8 cellular contexts compared by ENCODE assay signal in the genomic region with DNA sequence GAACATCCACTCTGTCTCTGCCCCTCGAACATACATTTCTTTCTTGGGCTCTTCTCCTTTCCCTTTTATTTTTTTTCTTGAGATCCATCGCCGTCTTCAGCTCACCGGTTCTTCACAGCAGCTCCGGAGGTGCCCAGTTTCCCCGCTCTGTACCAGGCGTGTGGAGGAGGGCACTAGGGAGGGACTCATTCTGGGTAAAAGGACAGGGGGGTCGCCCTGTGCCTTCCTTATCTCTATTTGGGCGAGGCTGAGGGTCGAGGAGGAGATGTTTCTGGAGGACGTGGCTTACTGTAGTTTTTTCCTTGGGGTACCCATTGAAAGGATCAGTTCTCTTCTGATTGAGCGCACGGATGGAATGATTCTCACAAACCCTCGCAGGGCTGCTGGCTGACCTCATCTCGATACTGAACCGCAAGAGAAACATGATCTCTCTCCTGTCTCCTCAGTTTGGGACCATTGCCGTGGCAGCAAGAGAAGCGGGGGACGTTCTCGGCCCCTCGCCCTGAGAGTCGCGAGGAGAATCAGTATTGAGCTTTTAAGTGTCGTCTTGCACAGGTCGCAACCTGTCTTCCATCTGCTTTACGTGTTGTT. TPM values are rescaled to one million over a fixed set of nuclear protein-coding genes. Genes with fewer than 3 reads are reported as not detected.
DNase-seq lines count a peak whose midpoint lies in the region; ATAC-seq, FAIRE-seq and TF ChIP-seq lines count a peak whose summit lies in the region.

No MANE protein-coding gene starts in this region.

- H3K36me3 Mint-ChIP-seq in activated CD8-positive, alpha-beta T cell treated with anti-CD3 and anti-CD28 coated beads for 36 hours (ENCODE audit: low read depth), result peaks cover 8% of the 10 kb centered on the region

- H3K27me3 Mint-ChIP-seq in activated CD8-positive, alpha-beta T cell treated with anti-CD3 and anti-CD28 coated beads for 36 hours, result no peaks in the 10 kb centered on the region

- peak overlapping the region; percentile 83 for H3K4me3 ChIP-seq in AG09309 (ENCODE audit: control insufficient read depth, low read depth, low read length)
- peak overlapping the region; percentile 57 to 93 for H3K4me3 ChIP-seq in foreskin fibroblast (ENCODE audit: low read depth in 1 of 2, low read length in 2 of 2)
- H3K4me3 ChIP-seq in ovary, result peak overlapping the region; percentile 69

- H3K27ac Mint-ChIP-seq in activated CD8-positive, alpha-beta T cell treated with anti-CD3 and anti-CD28 coated beads for 36 hours, result peak overlapping the region; percentile 99

- CTCF ChIA-PET in activated CD8-positive, alpha-beta T cell treated with anti-CD3 and anti-CD28 coated beads for 36 hours (lab: Charles Lee), result interaction anchor here (0.6 kb wide), 1 partner anchor 519 kb away, joined by 4 read pairs; no protein-coding TSS in a partner anchor

- peaks cover 7% of the 10 kb centered on the region for H3K4me1 ChIP-seq in ovary (ENCODE audit: insufficient read depth)

- no peak for DNase-seq in AG09309 (ENCODE audit: low read depth)
- DNase-seq in HTR-8/SVneo (ENCODE audit: insufficient read length, low spot score), result peak; percentile 65
- DNase-seq in activated CD8-positive, alpha-beta T cell treated with anti-CD3 and anti-CD28 coated beads for 36 hours, result peak; percentile 46
- DNase-seq in foreskin fibroblast, result peak; percentile 49 to 69
- DNase-seq in ovary, result peak in 2 of 5 donors; percentile 30 to 40
- no peak for DNase-seq in NCI-H1436 treated with DMSO at 0.1 percent for 48 hours (lab: John Stamatoyannopoulos, UW)
- DNase-seq in OCI-M2 (lab: John Stamatoyannopoulos, UW; ENCODE audit: unreplicated experiment), result no peak

- H3K27ac ChIP-seq in ovary, result peak overlapping the region; percentile 49 to 66

- intact Hi-C loops in activated CD8-positive, alpha-beta T cell treated with anti-CD3 and anti-CD28 coated beads for 36 hours (cut with micrococcal nuclease), result no loop called here
- intact Hi-C loops in ovary (cut with DNase I), result no loop called here

- WGBS in ovary, 3 donors, result 0% methylated on average over 26 of the region's 26 CpGs

- no peaks in the 10 kb centered on the region for H3K27me3 ChIP-seq in ovary

- H3K36me3 ChIP-seq in ovary, result no peaks in the 10 kb centered on the region

- FAIRE-seq in HTR-8/SVneo (lab: Jason Lieb, UNC), result peak; percentile 62

- TF ChIP-seq EP300 in ovary (IDR thresholded peaks at IDR 0.05), result no peak

- TF ChIP-seq CTCF in AG09309 (IDR thresholded peaks at IDR 0.05; ENCODE audit: control insufficient read depth, insufficient read depth, low read depth, low read length, missing control alignments), result no peak
- TF ChIP-seq CTCF in activated CD8-positive, alpha-beta T cell treated with anti-CD3 and anti-CD28 coated beads for 36 hours (IDR thresholded peaks at IDR 0.05), result no peak
- TF ChIP-seq CTCF in foreskin fibroblast (IDR thresholded peaks at IDR 0.05; ENCODE audit: low read depth, low read length), result no peak
- no peak for TF ChIP-seq CTCF in ovary (IDR thresholded peaks at IDR 0.05)

- H3K9me3 ChIP-seq in ovary, result no peaks in the 10 kb centered on the region

- peaks cover 41% of the 10 kb centered on the region for H3K4me1 Mint-ChIP-seq in activated CD8-positive, alpha-beta T cell treated with anti-CD3 and anti-CD28 coated beads for 36 hours (ENCODE audit: low read depth)

- POLR2A ChIA-PET in activated CD8-positive, alpha-beta T cell treated with anti-CD3 and anti-CD28 coated beads for 36 hours (lab: Charles Lee), result interaction anchor here (0.6 to 1.2 kb wide), 4 partner anchors 10 to 443 kb away, joined by 3 read pairs; no protein-coding TSS in a partner anchor

- ATAC-seq in GM18502 (IDR thresholded peaks at IDR 0.05; ENCODE audit: poor library complexity, unreplicated experiment), result peak; percentile 3
- peak; percentile 4 for ATAC-seq in activated CD8-positive, alpha-beta T cell treated with anti-CD3 and anti-CD28 coated beads for 36 hours

- H3K4me3 Mint-ChIP-seq in activated CD8-positive, alpha-beta T cell treated with anti-CD3 and anti-CD28 coated beads for 36 hours, result peak overlapping the region; percentile 100

- no peaks in the 10 kb centered on the region for H3K9me3 Mint-ChIP-seq in activated CD8-positive, alpha-beta T cell treated with anti-CD3 and anti-CD28 coated beads for 36 hours

- peak; percentile 25 for TF ChIP-seq POLR2A in ovary (IDR thresholded peaks at IDR 0.05)

RNA-seq across cellular contexts. Expression of a gene that starts 0.4 kb away (rescaled TPM):
- 10 to 100 TPM; 10.1 to 10.3 TPM for total RNA-seq in activated CD8-positive, alpha-beta T cell treated with anti-CD3 and anti-CD28 coated beads for 36 hours
- 10 to 100 TPM in 3 of 7 donors, 1 to 10 TPM in 4; 8.6 to 12.5 (median 10.0) TPM for total RNA-seq in ovary
- 10 to 100 TPM in 1 of 2 donors, 1 to 10 TPM in 1; 8.7 to 11.8 TPM for polyA plus RNA-seq in ovary

RNA-seq across cellular contexts. Expression of a gene that starts 0.9 kb away (rescaled TPM):
- total RNA-seq in activated CD8-positive, alpha-beta T cell treated with anti-CD3 and anti-CD28 coated beads for 36 hours, result 10 to 100 TPM; 10.8 to 11.8 TPM
- 10 to 100 TPM; 29.8 to 78.1 (median 50.3) TPM for total RNA-seq in ovary
- 10 to 100 TPM; 28.6 to 52.6 TPM for polyA plus RNA-seq in ovary

Comparison
In these comparisons a context has a peak if more than half of its experiments do, and no peak if none do; other contexts are left out.
1. DNase-seq: peak in HTR-8/SVneo (single experiment), activated CD8-positive, alpha-beta T cell treated with anti-CD3 and anti-CD28 coated beads for 36 hours (single experiment) and foreskin fibroblast (2 of 2); none in AG09309 (single experiment), NCI-H1436 treated with DMSO at 0.1 percent for 48 hours (single experiment) and OCI-M2 (single experiment).
2. Peak in every context shown above with its lines, with median percentiles within 50 percentile points of each other: H3K4me3 ChIP-seq.